ENCODE assay signal across 23 cellular contexts in the genomic region with DNA sequence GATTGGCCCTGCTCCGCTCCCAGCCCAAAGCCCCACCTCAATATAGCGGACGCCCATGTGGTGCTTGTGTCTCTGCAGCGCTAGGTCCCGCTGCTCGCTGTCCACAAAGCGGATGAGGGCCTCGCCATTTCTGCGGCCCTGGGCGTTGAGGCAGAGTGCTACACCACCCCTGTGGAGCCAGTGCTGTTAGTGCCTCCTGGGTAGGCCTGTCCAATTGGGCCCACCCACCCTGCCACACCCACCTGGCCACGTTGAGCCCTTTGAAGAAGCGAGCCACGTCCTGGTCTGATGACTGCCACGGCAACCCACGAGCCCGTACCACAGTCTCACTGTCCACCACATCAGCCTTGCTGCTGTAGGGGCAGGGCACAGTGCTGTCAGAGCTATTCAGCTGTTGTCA. TPM values are rescaled to one million over a fixed set of nuclear protein-coding genes. Genes with fewer than 3 reads are reported as not detected.
DNase-seq lines count a peak whose midpoint lies in the region; FAIRE-seq and TF ChIP-seq lines count a peak whose summit lies in the region.
"Had no signal": no experiment of that assay in that cellular context is flagged by ENCODE, and none has a peak within 500 bp of the region (broad histone marks: within the 10 kb centered on the region; RNA-seq: fewer than 3 reads in every experiment).

No MANE protein-coding gene starts in this region.

- no peak overlapping the region for H3K23ac ChIP-seq in neuronal stem cell (ENCODE audit: low read depth, low read length, poor library complexity)

- H3K18ac ChIP-seq in neuronal stem cell (ENCODE audit: low read length) = no peak overlapping the region

- H2AFZ ChIP-seq in neuronal stem cell (ENCODE audit: low read length) = no peak overlapping the region

- H3K27ac ChIP-seq in 22Rv1 = peak overlapping the region; percentile 100
- H3K27ac ChIP-seq in HEK293 (ENCODE audit: extremely low read depth, low read depth, low read length) = no peak overlapping the region
- peak overlapping the region in 3 of 4 donors; percentile 39 to 98 (median 94) for H3K27ac ChIP-seq in esophagus squamous epithelium
- H3K27ac ChIP-seq in neuronal stem cell (replicated peaks; ENCODE audit: low read length) = no peak overlapping the region
- H3K27ac ChIP-seq: right atrium auricular region, SJCRH30, thoracic aorta had no signal

- H3K14ac ChIP-seq in neuronal stem cell (ENCODE audit: low read length) = no peak overlapping the region

- peaks cover 5% of the 10 kb centered on the region; the same call in 1 of the 2 replicates for H3K4me1 ChIP-seq in HEK293 (ENCODE audit: control insufficient read depth, insufficient read depth, low read length)
- H3K4me1 ChIP-seq in esophagus squamous epithelium = peaks cover 8 to 78% (median 10%) of the 10 kb centered on the region in 3 donors
- peaks cover 5 to 16% of the 10 kb centered on the region in 2 donors for H3K4me1 ChIP-seq in neuronal stem cell (ENCODE audit: control insufficient read depth in 2 of 2, insufficient read depth in 1 of 2, low read depth in 1 of 2, low read length in 2 of 2)

- CTCF ChIA-PET in HEK293 (lab: Yijun Ruan, JAX) = no interaction called here

- H3K4me3 ChIP-seq in HEK293 (ENCODE audit: low read depth, low read length) = no peak overlapping the region
- H3K4me3 ChIP-seq in esophagus squamous epithelium = no peak overlapping the region
- no peak overlapping the region for H3K4me3 ChIP-seq in neuronal stem cell (ENCODE audit: low read length in 2 of 2)
- H3K4me3 ChIP-seq: right atrium auricular region, SJCRH30, thoracic aorta had no signal

- no peak overlapping the region for H3K4ac ChIP-seq in neuronal stem cell (ENCODE audit: low read length)

- H3K9ac ChIP-seq in neuronal stem cell (ENCODE audit: low read depth, low read length, poor library complexity) = peak overlapping the region; percentile 65

- DNase-seq in esophagus squamous epithelium (lab: John Stamatoyannopoulos, UW) (no peak), neuronal stem cell (ENCODE audit: low spot score) (no peak), RCC 7860 (ENCODE audit: low spot score) (no peak), COLO829 (ENCODE audit: low spot score) (no peak), NCI-H82 treated with DMSO at 0.1 percent for 48 hours (lab: John Stamatoyannopoulos, UW; ENCODE audit: unreplicated experiment) (no peak)
- DNase-seq: activated CD4-positive, alpha-beta T cell treated with anti-CD3 and anti-CD28 coated beads for 1 hour; Karpas-422; NCI-H1048; NCI-H187; NCI-H2171 treated with DMSO at 0.1 percent for 48 hours; NCI-H524; SJCRH30; stimulated activated CD4-positive, alpha-beta T cell treated with anti-CD3 and anti-CD28 coated beads, Interleukin-12 subunit alpha, Interleukin-12 subunit beta, amount 100 ng/mL, for 4 hours; stimulated activated CD4-positive, alpha-beta T cell treated with anti-CD3 and anti-CD28 coated beads, Interleukin-4, amount 100 ng/mL, for 24 hours had no signal

- no peaks in the 10 kb centered on the region for H3K9me3 ChIP-seq in HEK293 (ENCODE audit: control insufficient read depth, insufficient read depth, low read depth, low read length)
- H3K9me3 ChIP-seq in esophagus squamous epithelium = no peaks in the 10 kb centered on the region
- H3K9me3 ChIP-seq in neuronal stem cell (replicated peaks in 1 of 2; ENCODE audit: control insufficient read depth in 2 of 2, insufficient read depth in 1 of 2, low read depth in 1 of 2, low read length in 2 of 2) = peaks cover 0 to 8% of the 10 kb centered on the region in 2 donors
- H3K9me3 ChIP-seq: right atrium auricular region, SJCRH30, thoracic aorta had no signal

- H3K4me2 ChIP-seq in neuronal stem cell (ENCODE audit: insufficient read depth, low read length, poor library complexity, severe bottlenecking) = no peak overlapping the region

- peak overlapping the region; percentile 17 for H2AK5ac ChIP-seq in neuronal stem cell (ENCODE audit: low read depth, low read length)

- no peak overlapping the region for H2BK12ac ChIP-seq in neuronal stem cell (ENCODE audit: low read length)

- H3K36me3 ChIP-seq in HEK293 (ENCODE audit: control insufficient read depth in 2 of 2, insufficient read depth in 1 of 2, low read length in 2 of 2) (peaks cover 0 to 51% of the 10 kb centered on the region in 2 experiments; a peak in 1 of 3 replicates), esophagus squamous epithelium (peaks cover 18 to 61% (median 23%) of the 10 kb centered on the region in 3 donors), neuronal stem cell (replicated peaks in 1 of 2; ENCODE audit: control insufficient read depth in 2 of 2, insufficient read depth in 2 of 2, low read length in 2 of 2) (peaks cover 2 to 41% of the 10 kb centered on the region in 2 donors)
- H3K36me3 ChIP-seq: right atrium auricular region, SJCRH30, thoracic aorta had no signal

- no peak for TF ChIP-seq POLR2A in esophagus squamous epithelium (IDR thresholded peaks at IDR 0.05)

- H4K91ac ChIP-seq in neuronal stem cell (ENCODE audit: low read depth, low read length, poor library complexity) = no peak overlapping the region

- no CpG with 5 or more reads among the region's 16 CpGs for WGBS in esophagus squamous epithelium, 2 donors
- WGBS in neuronal stem cell (ENCODE audit: extremely low coverage in 2 of 2, insufficient read length in 2 of 2, insufficient replicate concordance in 1 of 2), 2 donors = no CpG with 5 or more reads among the region's 16 CpGs

- POLR2A ChIA-PET in HEK293 (lab: Yijun Ruan, JAX) = no interaction called here

- H4K8ac ChIP-seq in neuronal stem cell (ENCODE audit: low read depth, low read length) = no peak overlapping the region

- no peak overlapping the region for H2BK5ac ChIP-seq in neuronal stem cell (ENCODE audit: low read length)

- no peak overlapping the region for H2BK120ac ChIP-seq in neuronal stem cell (ENCODE audit: low read depth, low read length)

- H3K27me3 ChIP-seq in esophagus squamous epithelium (no peaks in the 10 kb centered on the region), neuronal stem cell (ENCODE audit: control insufficient read depth in 3 of 3, insufficient read depth in 3 of 3, low read depth in 1 of 3, low read length in 3 of 3) (peaks cover 0 to 37% (median 14%) of the 10 kb centered on the region in 3 experiments)
- H3K27me3 ChIP-seq: right atrium auricular region, SJCRH30 had no signal

- H2BK15ac ChIP-seq in neuronal stem cell (ENCODE audit: low read length) = no peak overlapping the region

- FAIRE-seq in RCC 7860 (lab: Jason Lieb, UNC) = no peak
- FAIRE-seq: G401.6 had no signal

- H3K79me1 ChIP-seq in neuronal stem cell (ENCODE audit: low read depth, low read length) = peaks cover 2% of the 10 kb centered on the region

- intact Hi-C loops in esophagus squamous epithelium (cut with DNase I) = loop anchor here (10.0 kb wide), 1 partner anchor 148 kb away; the partner anchor contains the start of gene NFATC3

- TF ChIP-seq CTCF in 22Rv1 (IDR thresholded peaks at IDR 0.05) = no peak
- TF ChIP-seq CTCF in HEK293 (tag by site-specific recombination; IDR thresholded peaks at IDR 0.05) = no peak
- TF ChIP-seq CTCF in esophagus squamous epithelium (IDR thresholded peaks at IDR 0.05) = no peak

TF ChIP-seq in HEK293, 187 proteins besides CTCF, POLR2A, EP300 and RAD21:
- peak; percentile 70 for TF ChIP-seq KLF9 (tag by site-specific recombination; IDR thresholded peaks at IDR 0.05; ENCODE audit: low read depth)
- no peak for TF ChIP-seq ZNF223 (tag by site-specific recombination; IDR thresholded peaks at IDR 0.05)
- peak; percentile 40; the same call in 1 of the 2 replicates for TF ChIP-seq KLF1 (tag by site-specific recombination; IDR thresholded peaks at IDR 0.05)
TF ChIP-seq in HEK293: peak in this region for 2.

RNA-seq across cellular contexts. Expression of gene ESRP2, which starts 3.6 kb away (rescaled TPM):
- 100 to 1,000 TPM in 3 of 4 donors, 10 to 100 TPM in 1; 44.6 to 137 (median 118) TPM for total RNA-seq in esophagus squamous epithelium
- 0.15 TPM for polyA plus RNA-seq in neuronal stem cell (2013, experiment 1 of 2)
- polyA plus RNA-seq in neuronal stem cell (2013, experiment 2 of 2) = 0.12 TPM
- total RNA-seq: cerebellum; H4; T-helper 1 cell treated with Interleukin-12 subunit alpha and Interleukin-12 subunit beta and Interleukin-4 antibody, amounts not matched to agents 30 ng/mL and 1 ng/mL, for 36 hours had no signal
- polyA plus RNA-seq: CD14-positive monocyte had no signal

RNA-seq across cellular contexts. Expression of gene PLA2G15, which starts 12.8 kb away (rescaled TPM):
- 1 to 10 TPM; 3.3 to 9.8 (median 6.6) TPM for total RNA-seq in esophagus squamous epithelium
- polyA plus RNA-seq in neuronal stem cell (2013, experiment 1 of 2) = 5.4 TPM
- 5.7 TPM for polyA plus RNA-seq in neuronal stem cell (2013, experiment 2 of 2)

RNA-seq across cellular contexts. Expression of gene SLC7A6, which starts 32.0 kb away (rescaled TPM):
- total RNA-seq in esophagus squamous epithelium = 10 to 100 TPM in 1 of 4 donors, 1 to 10 TPM in 3; 5.7 to 28.2 (median 7.9) TPM
- polyA plus RNA-seq in neuronal stem cell (2013, experiment 1 of 2) = 9.0 TPM
- polyA plus RNA-seq in neuronal stem cell (2013, experiment 2 of 2) = 8.7 TPM

Comparison
In these comparisons a context has a peak if more than half of its experiments do, and no peak if none do; other contexts are left out.
1. H3K27ac ChIP-seq: peak in 22Rv1 (single experiment) and esophagus squamous epithelium (3 of 4); none in HEK293 (single experiment) and neuronal stem cell (single experiment).